8 cellular contexts compared by ENCODE assay signal in genomic region chr4:825063-825968, GRCh38. TPM values are rescaled to one million over a fixed set of nuclear protein-coding genes. Genes with fewer than 3 reads are reported as not detected.
DNase-seq lines count a peak whose midpoint lies in the region; ATAC-seq and TF ChIP-seq lines count a peak whose summit lies in the region.

No MANE protein-coding gene starts in this region.

- H2BK5ac ChIP-seq in mesenchymal stem cell (ENCODE audit: low read depth, low read length, poor library complexity, severe bottlenecking) = no peak overlapping the region

- DNase-seq in COLO668 (lab: John Stamatoyannopoulos, UW; ENCODE audit: unreplicated experiment) (peak; percentile 27), Kasumi-1 (lab: John Stamatoyannopoulos, UW) (peak; percentile 6 to 9), coronary artery (ENCODE audit: low spot score) (no peak), mesenchymal stem cell (peak; percentile 13), caudate nucleus (lab: John Stamatoyannopoulos, UW) (no peak), SJCRH30 (no peak), COLO829 (ENCODE audit: low spot score) (no peak)

- no peak overlapping the region for H3K27ac ChIP-seq in coronary artery
- no peak overlapping the region for H3K27ac ChIP-seq in mesenchymal stem cell (ENCODE audit: low read length, poor library complexity, severe bottlenecking)
- no peak overlapping the region for H3K27ac ChIP-seq in caudate nucleus (ENCODE audit: low read depth, low read length)
- H3K27ac ChIP-seq in SJCRH30 = no peak overlapping the region

- H3K14ac ChIP-seq in mesenchymal stem cell (ENCODE audit: low read length in 2 of 2) = no peak overlapping the region

- no peak overlapping the region for H2AFZ ChIP-seq in mesenchymal stem cell (ENCODE audit: low read depth, low read length)

- H3K79me1 ChIP-seq in mesenchymal stem cell (replicated peaks; ENCODE audit: low read length, poor library complexity, severe bottlenecking) = no peaks in the 10 kb centered on the region

- ATAC-seq in GM18505 (IDR thresholded peaks at IDR 0.05; ENCODE audit: unreplicated experiment) = no peak

- TF ChIP-seq CTCF in coronary artery (IDR thresholded peaks at IDR 0.05) = no peak

- H3K27me3 ChIP-seq in mesenchymal stem cell (ENCODE audit: control insufficient read depth in 1 of 2, insufficient read depth in 1 of 2, low read length in 2 of 2) = peaks cover 82 to 84% of the 10 kb centered on the region in 2 experiments
- H3K27me3 ChIP-seq in SJCRH30 = peaks cover 5% of the 10 kb centered on the region

- no peak overlapping the region for H2BK12ac ChIP-seq in mesenchymal stem cell (ENCODE audit: low read length in 2 of 2)

- no peak overlapping the region for H4K91ac ChIP-seq in mesenchymal stem cell (ENCODE audit: low read length)

- H3K36me3 ChIP-seq in mesenchymal stem cell (ENCODE audit: control insufficient read depth in 1 of 2, insufficient read depth in 2 of 2, low read depth in 1 of 2, low read length in 2 of 2) (peaks cover 0 to 3% of the 10 kb centered on the region in 2 experiments), SJCRH30 (no peaks in the 10 kb centered on the region)

- WGBS in mesenchymal stem cell = 11% methylated on average over 81 of the region's 94 CpGs

- H3K18ac ChIP-seq in mesenchymal stem cell (ENCODE audit: low read depth in 1 of 2, low read length in 2 of 2) = no peak overlapping the region

- peak overlapping the region; percentile 76 for H3K4me2 ChIP-seq in mesenchymal stem cell (ENCODE audit: low read length, poor library complexity, severe bottlenecking)

- H2AK5ac ChIP-seq in mesenchymal stem cell (ENCODE audit: low read length, severe bottlenecking) = no peak overlapping the region

- no peak overlapping the region for H3K9ac ChIP-seq in mesenchymal stem cell (ENCODE audit: low read length)

- H2BK15ac ChIP-seq in mesenchymal stem cell (ENCODE audit: low read depth, poor library complexity, severe bottlenecking) = no peak overlapping the region

- TF ChIP-seq POLR2A in GM18505 (IDR thresholded peaks at IDR 0.05; ENCODE audit: borderline replicate concordance, extremely low read depth, insufficient read depth, insufficient read length) = no peak

- H3K4me1 ChIP-seq in mesenchymal stem cell (ENCODE audit: control insufficient read depth, insufficient read depth, low read depth, low read length) (peaks cover 27% of the 10 kb centered on the region), SJCRH30 (peaks cover 9% of the 10 kb centered on the region; the same call in 1 of the 2 replicates)

- H3K4me3 ChIP-seq in coronary artery (peak overlapping the region; percentile 66), mesenchymal stem cell (ENCODE audit: insufficient read depth in 1 of 2, low read depth in 1 of 2, low read length in 2 of 2) (peak overlapping the region in 1 of 2 experiments; percentile 41), SJCRH30 (no peak overlapping the region)

- no peak overlapping the region for H3K23ac ChIP-seq in mesenchymal stem cell (ENCODE audit: low read length in 2 of 2)

- no peak overlapping the region for H2BK120ac ChIP-seq in mesenchymal stem cell (ENCODE audit: low read depth, low read length)

- no peak overlapping the region for H3K4ac ChIP-seq in mesenchymal stem cell (ENCODE audit: low read depth in 1 of 2, low read length in 2 of 2)

- no peaks in the 10 kb centered on the region for H3K9me3 ChIP-seq in mesenchymal stem cell (ENCODE audit: control insufficient read depth, low read length)
- no peaks in the 10 kb centered on the region for H3K9me3 ChIP-seq in SJCRH30 (replicated peaks)

- no peak overlapping the region for H4K8ac ChIP-seq in mesenchymal stem cell (ENCODE audit: low read length)

RNA-seq across cellular contexts. Expression of gene CPLX1, which starts 0.6 kb away (rescaled TPM):
- polyA plus RNA-seq in mesenchymal stem cell (2013, experiment 1 of 2) = 0.14 TPM
- 0.10 TPM for polyA plus RNA-seq in mesenchymal stem cell (2013, experiment 2 of 2)
- 0.28 and 0.59 TPM in 2 replicates for total RNA-seq in SJCRH30 (2014; rRNA removed; shearing (Covaris generic))

Comparison
In these comparisons a context has a peak if more than half of its experiments do, and no peak if none do; other contexts are left out.
1. DNase-seq: peak in COLO668 (single experiment), Kasumi-1 (2 of 2) and mesenchymal stem cell (single experiment); none in coronary artery (single experiment), caudate nucleus (0 of 61), SJCRH30 (0 of 2) and COLO829 (single experiment).